6 cellular contexts compared by ENCODE assay signal in genomic region chr11:64866173-64866491, GRCh38. TPM values are rescaled to one million over a fixed set of nuclear protein-coding genes. Genes with fewer than 3 reads are reported as not detected.
DNase-seq lines count a peak whose midpoint lies in the region; ATAC-seq and TF ChIP-seq lines count a peak whose summit lies in the region.

No MANE protein-coding gene starts in this region.

- H3K36me3 ChIP-seq in hepatocyte (replicated peaks; ENCODE audit: insufficient read depth, low read depth) (no peaks in the 10 kb centered on the region), vagina (no peaks in the 10 kb centered on the region)

- H3K27me3 Mint-ChIP-seq in stimulated activated naive CD8-positive, alpha-beta T cell treated with anti-CD3 and anti-CD28 coated beads, Interleukin-15, Interleukin-2, amounts not matched to agents 100 ng/mL and 50 ng/mL, for 24 hours, result no peaks in the 10 kb centered on the region

- H3K4me1 ChIP-seq in hepatocyte (ENCODE audit: insufficient read depth), result peaks cover 61% of the 10 kb centered on the region
- peaks cover 93% of the 10 kb centered on the region for H3K4me1 ChIP-seq in vagina

- ATAC-seq in stimulated activated naive CD8-positive, alpha-beta T cell treated with anti-CD3 and anti-CD28 coated beads, Interleukin-15, Interleukin-2, amounts not matched to agents 100 U/mL and 50 U/mL, for 24 hours, result no peak
- ATAC-seq in HG03139 (IDR thresholded peaks at IDR 0.05; ENCODE audit: unreplicated experiment), result no peak

- H3K4me3 Mint-ChIP-seq in stimulated activated naive CD8-positive, alpha-beta T cell treated with anti-CD3 and anti-CD28 coated beads, Interleukin-15, Interleukin-2, amounts not matched to agents 100 ng/mL and 50 ng/mL, for 24 hours, result peak overlapping the region; percentile 67

- peaks cover 5% of the 10 kb centered on the region for H3K9me3 Mint-ChIP-seq in stimulated activated naive CD8-positive, alpha-beta T cell treated with anti-CD3 and anti-CD28 coated beads, Interleukin-15, Interleukin-2, amounts not matched to agents 100 ng/mL and 50 ng/mL, for 24 hours

- TF ChIP-seq CTCF in hepatocyte (IDR thresholded peaks at IDR 0.05; ENCODE audit: poor library complexity) (no peak), vagina (IDR thresholded peaks at IDR 0.05) (no peak)

- H3K4me3 ChIP-seq in hepatocyte (no peak overlapping the region), vagina (no peak overlapping the region)

- peaks cover 93% of the 10 kb centered on the region for H3K79me2 ChIP-seq in hepatocyte

- H3K27ac ChIP-seq in hepatocyte (peak overlapping the region; percentile 92), vagina (peak overlapping the region; percentile 86)

- no peak overlapping the region for H3K4me2 ChIP-seq in hepatocyte

- intact Hi-C loops in vagina (cut with DNase I), result no loop called here

- H2AFZ ChIP-seq in hepatocyte, result no peak overlapping the region

- no peaks in the 10 kb centered on the region for H3K9me2 ChIP-seq in hepatocyte (replicated peaks; ENCODE audit: insufficient read depth)

- peak overlapping the region; percentile 92 for H3K27ac Mint-ChIP-seq in stimulated activated naive CD8-positive, alpha-beta T cell treated with anti-CD3 and anti-CD28 coated beads, Interleukin-15, Interleukin-2, amounts not matched to agents 100 ng/mL and 50 ng/mL, for 24 hours

- TF ChIP-seq POLR2A in vagina (IDR thresholded peaks at IDR 0.05), result no peak

- no peaks in the 10 kb centered on the region for H3K9me3 ChIP-seq in hepatocyte (ENCODE audit: low read depth)
- H3K9me3 ChIP-seq in vagina, result no peaks in the 10 kb centered on the region

- H3K36me3 Mint-ChIP-seq in stimulated activated naive CD8-positive, alpha-beta T cell treated with anti-CD3 and anti-CD28 coated beads, Interleukin-15, Interleukin-2, amounts not matched to agents 100 ng/mL and 50 ng/mL, for 24 hours (ENCODE audit: low read depth), result peaks cover 31% of the 10 kb centered on the region

- DNase-seq in stimulated activated naive CD8-positive, alpha-beta T cell treated with anti-CD3 and anti-CD28 coated beads, Interleukin-15, Interleukin-2, amounts not matched to agents 100 U/mL and 50 U/mL, for 24 hours, result no peak
- no peak for DNase-seq in hepatocyte (ENCODE audit: low spot score)
- DNase-seq in vagina (ENCODE audit: extremely low spot score in 2 of 2), result no peak
- DNase-seq in NCI-H2171 (lab: John Stamatoyannopoulos, UW), result no peak

- WGBS in hepatocyte (ENCODE audit: low lambda C conversion rate, missing lambda C conversion rate), result 97% methylated on average over 4 of the region's 4 CpGs

- peaks cover 95% of the 10 kb centered on the region for H3K4me1 Mint-ChIP-seq in stimulated activated naive CD8-positive, alpha-beta T cell treated with anti-CD3 and anti-CD28 coated beads, Interleukin-15, Interleukin-2, amounts not matched to agents 100 ng/mL and 50 ng/mL, for 24 hours (ENCODE audit: low read depth)

- no peaks in the 10 kb centered on the region for H3K27me3 ChIP-seq in hepatocyte
- H3K27me3 ChIP-seq in vagina, result no peaks in the 10 kb centered on the region

- peaks cover 12% of the 10 kb centered on the region for H4K20me1 ChIP-seq in hepatocyte (ENCODE audit: insufficient read depth, poor library complexity, severe bottlenecking)

RNA-seq across cellular contexts. Expression of gene EHD1, which starts 12.3 kb away (rescaled TPM):
- total RNA-seq in hepatocyte, result 44.8 and 52.4 TPM in 2 replicates
- 66.6 and 69.5 TPM in 2 replicates for polyA plus RNA-seq in hepatocyte
- total RNA-seq in vagina, result 61.6 TPM

RNA-seq across cellular contexts. Expression of gene CDC42BPG, which starts 21.7 kb away (rescaled TPM):
- total RNA-seq in hepatocyte (6.5 and 8.4 TPM in 2 replicates), vagina (13.0 TPM)
- 3.1 and 5.5 TPM in 2 replicates for polyA plus RNA-seq in hepatocyte

RNA-seq across cellular contexts. Expression of gene ATG2A, which starts 50.9 kb away (rescaled TPM):
- 16.4 and 18.1 TPM in 2 replicates for total RNA-seq in hepatocyte
- 11.7 and 17.0 TPM in 2 replicates for polyA plus RNA-seq in hepatocyte
- total RNA-seq in vagina, result 27.0 TPM

RNA-seq across cellular contexts. Expression of gene MEN1, which starts 55.8 kb away (rescaled TPM):
- total RNA-seq in hepatocyte (14.1 and 18.6 TPM in 2 replicates), vagina (27.0 TPM)
- polyA plus RNA-seq in hepatocyte, result 49.1 and 49.9 TPM in 2 replicates

RNA-seq across cellular contexts. Expression of gene PPP2R5B, which starts 58.4 kb away (rescaled TPM):
- total RNA-seq in hepatocyte (15.8 and 16.9 TPM in 2 replicates), vagina (16.9 TPM)
- polyA plus RNA-seq in hepatocyte, result 16.2 and 19.5 TPM in 2 replicates
